8 cellular contexts compared by ENCODE assay signal in genomic region chr22:35150163-35151107, GRCh38.
DNase-seq lines count a peak whose midpoint lies in the region; FAIRE-seq and TF ChIP-seq lines count a peak whose summit lies in the region.
"Had no signal": no experiment of that assay in that cellular context is flagged by ENCODE, and none has a peak within 500 bp of the region (broad histone marks: within the 10 kb centered on the region; RNA-seq: fewer than 3 reads in every experiment).

No MANE protein-coding gene starts in this region.

- no peak overlapping the region for H3K4me3 ChIP-seq in GM12864 (ENCODE audit: low read depth, low read length)
- H3K4me3 ChIP-seq in astrocyte (ENCODE audit: insufficient read depth, low read depth, low read length): no peak overlapping the region

- no peaks in the 10 kb centered on the region for H4K20me1 ChIP-seq in astrocyte (ENCODE audit: insufficient read depth, low read length)

- TF ChIP-seq CTCF in GM12864 (IDR thresholded peaks at IDR 0.05; ENCODE audit: low read depth, low read length, missing control alignments) (peak; percentile 90), astrocyte (IDR thresholded peaks at IDR 0.05; ENCODE audit: insufficient read depth, low read depth, low read length) (peak; percentile 49)

- no peak overlapping the region for H2AFZ ChIP-seq in astrocyte (ENCODE audit: low read depth, low read length)

- H3K9ac ChIP-seq in astrocyte (ENCODE audit: low read length): no peak overlapping the region

- DNase-seq in GM12864 (ENCODE audit: low read depth): no peak
- DNase-seq in HT-29 (ENCODE audit: low spot score): peak; percentile 56
- peak in 4 of 5 donors; percentile 17 to 41 (median 30) for DNase-seq in T-helper 1 cell
- DNase-seq in astrocyte (ENCODE audit: low read depth): peak; percentile 2
- peak; percentile 69 for DNase-seq in iPS-NIHi7 (ENCODE audit: extremely low spot score)
- peak; percentile 27 to 52 for DNase-seq in stimulated activated CD4-positive, alpha-beta T cell treated with anti-CD3 and anti-CD28 coated beads, Interleukin-1b, Interleukin-23, amount 100 ng/mL, for 4 hours (ENCODE audit: low read depth in 2 of 2)
- DNase-seq in amniotic stem cell (lab: John Stamatoyannopoulos, UW): no peak

- peak overlapping the region; percentile 43 for H3K27ac Mint-ChIP-seq in astrocyte (ENCODE audit: unreplicated experiment)

- no peak overlapping the region for H3K4me3 Mint-ChIP-seq in astrocyte (ENCODE audit: unreplicated experiment)

- no peak overlapping the region for H3K4me2 ChIP-seq in astrocyte (ENCODE audit: low read length)

- no peak overlapping the region for H3K27ac ChIP-seq in astrocyte (ENCODE audit: low read depth, low read length)

- no peaks in the 10 kb centered on the region for H3K79me2 ChIP-seq in astrocyte (ENCODE audit: insufficient read depth, low read length)

- H3K36me3 Mint-ChIP-seq in astrocyte (ENCODE audit: low read depth, unreplicated experiment): no peaks in the 10 kb centered on the region

- peaks cover 6% of the 10 kb centered on the region for H3K27me3 ChIP-seq in astrocyte (ENCODE audit: insufficient read depth, low read length)

- H3K4me1 Mint-ChIP-seq in astrocyte (ENCODE audit: low read depth, unreplicated experiment): peaks cover 3% of the 10 kb centered on the region

- no peak for FAIRE-seq in astrocyte (lab: Jason Lieb, UNC)
- FAIRE-seq: endometrium had no signal

- no peaks in the 10 kb centered on the region for H3K9me3 ChIP-seq in astrocyte (ENCODE audit: insufficient read depth, low read depth, low read length)

- H3K9me3 Mint-ChIP-seq in astrocyte (ENCODE audit: unreplicated experiment): no peaks in the 10 kb centered on the region

- no peaks in the 10 kb centered on the region for H3K4me1 ChIP-seq in astrocyte (ENCODE audit: insufficient read depth, low read length)

- peaks cover 46% of the 10 kb centered on the region for H3K27me3 Mint-ChIP-seq in astrocyte (ENCODE audit: low read depth, unreplicated experiment)

- H3K36me3 ChIP-seq in astrocyte (ENCODE audit: insufficient read depth, low read length): no peaks in the 10 kb centered on the region

Comparison
In these comparisons a context has a peak if more than half of its experiments do, and no peak if none do; other contexts are left out.
1. DNase-seq: peak in HT-29 (single experiment), T-helper 1 cell (4 of 5), astrocyte (single experiment), iPS-NIHi7 (single experiment) and stimulated activated CD4-positive, alpha-beta T cell treated with anti-CD3 and anti-CD28 coated beads, Interleukin-1b, Interleukin-23, amount 100 ng/mL, for 4 hours (2 of 2); none in GM12864 (single experiment) and amniotic stem cell (single experiment).